Comparison of ENCODE assay signal across 8 cellular contexts in the genomic region with DNA sequence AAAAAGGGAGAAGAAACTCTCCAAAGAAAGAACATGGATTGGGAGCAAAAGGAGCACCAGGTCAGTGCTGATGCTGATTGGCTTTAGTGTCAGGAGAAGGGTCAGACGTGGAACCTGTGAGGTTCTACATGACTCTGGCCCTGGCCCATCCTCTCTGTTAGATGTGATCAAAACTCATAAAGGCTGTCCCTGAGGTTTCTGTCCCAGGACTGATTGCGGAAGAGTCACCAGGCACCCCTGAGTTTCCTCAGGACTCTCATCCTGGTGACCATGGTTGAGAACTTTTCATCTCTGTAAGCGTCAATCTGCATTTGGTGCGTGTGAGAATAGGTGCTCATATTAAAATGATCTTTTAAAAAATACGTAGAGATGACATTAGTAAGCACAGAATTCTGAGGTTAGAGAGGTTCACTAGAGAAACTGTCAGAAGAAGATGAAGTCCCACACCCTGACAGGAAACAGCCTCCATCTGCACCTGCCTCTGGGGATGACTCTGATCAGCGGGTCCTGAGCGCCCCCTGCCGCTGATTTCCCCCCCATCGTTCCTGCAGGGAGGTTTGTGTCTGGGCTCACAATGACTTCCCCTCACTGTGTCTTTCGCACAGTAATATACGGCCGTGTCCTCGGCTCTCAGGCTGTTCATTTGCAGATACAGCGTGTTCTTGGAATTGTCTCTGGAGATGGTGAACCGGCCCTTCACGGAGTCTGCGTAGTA.
DNase-seq lines count a peak whose midpoint lies in the region; ATAC-seq, FAIRE-seq and TF ChIP-seq lines count a peak whose summit lies in the region.

No MANE protein-coding gene starts in this region.

- intact Hi-C loops in esophagus squamous epithelium (cut with DNase I), result no loop called here

- 45 to 51% methylated on average over 16 to 17 of the region's 17 CpGs for WGBS in esophagus squamous epithelium, 2 donors

- H3K36me3 ChIP-seq in esophagus squamous epithelium, result no peaks in the 10 kb centered on the region

- H3K27ac ChIP-seq in HL-60 (replicated peaks) (no peak overlapping the region), esophagus squamous epithelium (no peak overlapping the region)

- no peaks in the 10 kb centered on the region for H3K9me3 ChIP-seq in esophagus squamous epithelium

- peaks cover 4% of the 10 kb centered on the region for H3K27me3 ChIP-seq in HL-60 (ENCODE audit: insufficient read depth, poor library complexity, severe bottlenecking)
- H3K27me3 ChIP-seq in esophagus squamous epithelium, result peaks cover 0 to 15% (median 0%) of the 10 kb centered on the region in 4 donors

- DNase-seq in HL-60 (ENCODE audit: low read depth in 1 of 2, low spot score in 1 of 2), result peak in 1 of 2 experiments; percentile 49
- DNase-seq in SW480 (ENCODE audit: low spot score), result peak; percentile 21
- DNase-seq in activated naive CD4-positive, alpha-beta T cell treated with Interleukin-2 at 50 U/mL for 16 hours, result peak; percentile 68
- DNase-seq in stimulated activated CD8-positive, alpha-beta memory T cell treated with anti-CD3 and anti-CD28 coated beads, Interleukin-15, amount 100 ng/mL, for 48 hours (ENCODE audit: low read depth in 2 of 2), result peak; percentile 56 to 78
- no peak for DNase-seq in NCI-H2196 treated with DMSO at 0.1 percent for 48 hours (lab: John Stamatoyannopoulos, UW; ENCODE audit: unreplicated experiment)
- no peak for DNase-seq in urothelium cell line (ENCODE audit: low spot score)
- DNase-seq in esophagus squamous epithelium (lab: John Stamatoyannopoulos, UW), result no peak

- no peaks in the 10 kb centered on the region for H3K4me1 ChIP-seq in esophagus squamous epithelium

- no peak for TF ChIP-seq POLR2A in esophagus squamous epithelium (IDR thresholded peaks at IDR 0.05)

- FAIRE-seq in urothelium cell line (lab: Jason Lieb, UNC), result no peak

- no peak overlapping the region for H3K4me3 ChIP-seq in HL-60 (replicated peaks; ENCODE audit: insufficient read depth, low read length)
- no peak overlapping the region for H3K4me3 ChIP-seq in esophagus squamous epithelium

- no peak for ATAC-seq in HG02759 (IDR thresholded peaks at IDR 0.05; ENCODE audit: unreplicated experiment)

- peak; percentile 18 for TF ChIP-seq CTCF in HL-60 (IDR thresholded peaks at IDR 0.05; ENCODE audit: insufficient read depth, low read length)
- no peak for TF ChIP-seq CTCF in esophagus squamous epithelium (IDR thresholded peaks at IDR 0.05)

Comparison
In these comparisons a context has a peak if more than half of its experiments do, and no peak if none do; other contexts are left out.
1. DNase-seq: peak in SW480 (single experiment), activated naive CD4-positive, alpha-beta T cell treated with Interleukin-2 at 50 U/mL for 16 hours (single experiment) and stimulated activated CD8-positive, alpha-beta memory T cell treated with anti-CD3 and anti-CD28 coated beads, Interleukin-15, amount 100 ng/mL, for 48 hours (2 of 2); none in NCI-H2196 treated with DMSO at 0.1 percent for 48 hours (single experiment), urothelium cell line (single experiment) and esophagus squamous epithelium (single experiment).